ENCODE assay signal across 1 cellular context in the genomic region with DNA sequence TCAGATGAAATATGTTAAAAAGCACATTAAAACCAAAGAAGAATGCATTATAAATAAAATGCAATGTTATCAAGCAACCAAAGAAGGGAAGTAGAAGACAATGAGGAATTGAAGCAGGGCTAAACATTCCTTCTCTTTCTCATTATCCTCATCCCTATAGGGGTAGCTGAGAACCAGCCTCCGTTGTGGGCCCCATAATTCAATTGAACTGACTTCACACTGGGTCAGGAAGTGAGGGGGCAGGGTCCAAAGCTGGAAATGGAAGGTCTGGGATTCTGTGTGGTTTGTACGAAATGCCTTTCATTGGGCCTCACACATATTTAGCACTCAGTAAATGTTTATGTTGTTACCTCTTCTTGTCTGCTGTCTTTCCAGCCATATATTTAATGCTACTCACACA.
TF ChIP-seq lines count a peak whose summit lies in the region.

No MANE protein-coding gene starts in this region.

TF ChIP-seq in GM23338, 12 proteins besides CTCF, POLR2A, EP300 and RAD21 (continued from another document):
- TF ChIP-seq, protein P1, sequence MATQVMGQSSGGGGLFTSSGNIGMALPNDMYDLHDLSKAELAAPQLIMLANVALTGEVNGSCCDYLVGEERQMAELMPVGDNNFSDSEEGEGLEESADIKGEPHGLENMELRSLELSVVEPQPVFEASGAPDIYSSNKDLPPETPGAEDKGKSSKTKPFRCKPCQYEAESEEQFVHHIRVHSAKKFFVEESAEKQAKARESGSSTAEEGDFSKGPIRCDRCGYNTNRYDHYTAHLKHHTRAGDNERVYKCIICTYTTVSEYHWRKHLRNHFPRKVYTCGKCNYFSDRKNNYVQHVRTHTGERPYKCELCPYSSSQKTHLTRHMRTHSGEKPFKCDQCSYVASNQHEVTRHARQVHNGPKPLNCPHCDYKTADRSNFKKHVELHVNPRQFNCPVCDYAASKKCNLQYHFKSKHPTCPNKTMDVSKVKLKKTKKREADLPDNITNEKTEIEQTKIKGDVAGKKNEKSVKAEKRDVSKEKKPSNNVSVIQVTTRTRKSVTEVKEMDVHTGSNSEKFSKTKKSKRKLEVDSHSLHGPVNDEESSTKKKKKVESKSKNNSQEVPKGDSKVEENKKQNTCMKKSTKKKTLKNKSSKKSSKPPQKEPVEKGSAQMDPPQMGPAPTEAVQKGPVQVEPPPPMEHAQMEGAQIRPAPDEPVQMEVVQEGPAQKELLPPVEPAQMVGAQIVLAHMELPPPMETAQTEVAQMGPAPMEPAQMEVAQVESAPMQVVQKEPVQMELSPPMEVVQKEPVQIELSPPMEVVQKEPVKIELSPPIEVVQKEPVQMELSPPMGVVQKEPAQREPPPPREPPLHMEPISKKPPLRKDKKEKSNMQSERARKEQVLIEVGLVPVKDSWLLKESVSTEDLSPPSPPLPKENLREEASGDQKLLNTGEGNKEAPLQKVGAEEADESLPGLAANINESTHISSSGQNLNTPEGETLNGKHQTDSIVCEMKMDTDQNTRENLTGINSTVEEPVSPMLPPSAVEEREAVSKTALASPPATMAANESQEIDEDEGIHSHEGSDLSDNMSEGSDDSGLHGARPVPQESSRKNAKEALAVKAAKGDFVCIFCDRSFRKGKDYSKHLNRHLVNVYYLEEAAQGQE (IDR thresholded peaks at IDR 0.05; ENCODE audit: unreplicated experiment): no peak
- TF ChIP-seq, protein P2, sequence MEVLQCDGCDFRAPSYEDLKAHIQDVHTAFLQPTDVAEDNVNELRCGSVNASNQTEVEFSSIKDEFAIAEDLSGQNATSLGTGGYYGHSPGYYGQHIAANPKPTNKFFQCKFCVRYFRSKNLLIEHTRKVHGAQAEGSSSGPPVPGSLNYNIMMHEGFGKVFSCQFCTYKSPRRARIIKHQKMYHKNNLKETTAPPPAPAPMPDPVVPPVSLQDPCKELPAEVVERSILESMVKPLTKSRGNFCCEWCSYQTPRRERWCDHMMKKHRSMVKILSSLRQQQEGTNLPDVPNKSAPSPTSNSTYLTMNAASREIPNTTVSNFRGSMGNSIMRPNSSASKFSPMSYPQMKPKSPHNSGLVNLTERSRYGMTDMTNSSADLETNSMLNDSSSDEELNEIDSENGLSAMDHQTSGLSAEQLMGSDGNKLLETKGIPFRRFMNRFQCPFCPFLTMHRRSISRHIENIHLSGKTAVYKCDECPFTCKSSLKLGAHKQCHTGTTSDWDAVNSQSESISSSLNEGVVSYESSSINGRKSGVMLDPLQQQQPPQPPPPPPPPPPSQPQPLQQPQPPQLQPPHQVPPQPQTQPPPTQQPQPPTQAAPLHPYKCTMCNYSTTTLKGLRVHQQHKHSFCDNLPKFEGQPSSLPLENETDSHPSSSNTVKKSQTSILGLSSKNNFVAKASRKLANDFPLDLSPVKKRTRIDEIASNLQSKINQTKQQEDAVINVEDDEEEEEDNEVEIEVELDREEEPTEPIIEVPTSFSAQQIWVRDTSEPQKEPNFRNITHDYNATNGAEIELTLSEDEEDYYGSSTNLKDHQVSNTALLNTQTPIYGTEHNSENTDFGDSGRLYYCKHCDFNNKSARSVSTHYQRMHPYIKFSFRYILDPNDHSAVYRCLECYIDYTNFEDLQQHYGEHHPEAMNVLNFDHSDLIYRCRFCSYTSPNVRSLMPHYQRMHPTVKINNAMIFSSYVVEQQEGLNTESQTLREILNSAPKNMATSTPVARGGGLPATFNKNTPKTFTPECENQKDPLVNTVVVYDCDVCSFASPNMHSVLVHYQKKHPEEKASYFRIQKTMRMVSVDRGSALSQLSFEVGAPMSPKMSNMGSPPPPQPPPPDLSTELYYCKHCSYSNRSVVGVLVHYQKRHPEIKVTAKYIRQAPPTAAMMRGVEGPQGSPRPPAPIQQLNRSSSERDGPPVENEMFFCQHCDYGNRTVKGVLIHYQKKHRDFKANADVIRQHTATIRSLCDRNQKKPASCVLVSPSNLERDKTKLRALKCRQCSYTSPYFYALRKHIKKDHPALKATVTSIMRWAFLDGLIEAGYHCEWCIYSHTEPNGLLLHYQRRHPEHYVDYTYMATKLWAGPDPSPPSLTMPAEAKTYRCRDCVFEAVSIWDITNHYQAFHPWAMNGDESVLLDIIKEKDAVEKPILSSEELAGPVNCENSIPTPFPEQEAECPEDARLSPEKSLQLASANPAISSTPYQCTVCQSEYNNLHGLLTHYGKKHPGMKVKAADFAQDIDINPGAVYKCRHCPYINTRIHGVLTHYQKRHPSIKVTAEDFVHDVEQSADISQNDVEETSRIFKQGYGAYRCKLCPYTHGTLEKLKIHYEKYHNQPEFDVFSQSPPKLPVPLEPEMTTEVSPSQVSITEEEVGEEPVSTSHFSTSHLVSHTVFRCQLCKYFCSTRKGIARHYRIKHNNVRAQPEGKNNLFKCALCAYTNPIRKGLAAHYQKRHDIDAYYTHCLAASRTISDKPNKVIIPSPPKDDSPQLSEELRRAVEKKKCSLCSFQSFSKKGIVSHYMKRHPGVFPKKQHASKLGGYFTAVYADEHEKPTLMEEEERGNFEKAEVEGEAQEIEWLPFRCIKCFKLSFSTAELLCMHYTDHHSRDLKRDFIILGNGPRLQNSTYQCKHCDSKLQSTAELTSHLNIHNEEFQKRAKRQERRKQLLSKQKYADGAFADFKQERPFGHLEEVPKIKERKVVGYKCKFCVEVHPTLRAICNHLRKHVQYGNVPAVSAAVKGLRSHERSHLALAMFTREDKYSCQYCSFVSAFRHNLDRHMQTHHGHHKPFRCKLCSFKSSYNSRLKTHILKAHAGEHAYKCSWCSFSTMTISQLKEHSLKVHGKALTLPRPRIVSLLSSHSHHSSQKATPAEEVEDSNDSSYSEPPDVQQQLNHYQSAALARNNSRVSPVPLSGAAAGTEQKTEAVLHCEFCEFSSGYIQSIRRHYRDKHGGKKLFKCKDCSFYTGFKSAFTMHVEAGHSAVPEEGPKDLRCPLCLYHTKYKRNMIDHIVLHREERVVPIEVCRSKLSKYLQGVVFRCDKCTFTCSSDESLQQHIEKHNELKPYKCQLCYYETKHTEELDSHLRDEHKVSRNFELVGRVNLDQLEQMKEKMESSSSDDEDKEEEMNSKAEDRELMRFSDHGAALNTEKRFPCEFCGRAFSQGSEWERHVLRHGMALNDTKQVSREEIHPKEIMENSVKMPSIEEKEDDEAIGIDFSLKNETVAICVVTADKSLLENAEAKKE (CRISPR knock-in tag; IDR thresholded peaks at IDR 0.05): no peak
- TF ChIP-seq NANOG (IDR thresholded peaks at IDR 0.05; ENCODE audit: borderline replicate concordance) (no peak), ZNF331 (CRISPR knock-in tag; IDR thresholded peaks at IDR 0.05; ENCODE audit: low read depth) (no peak), STAT1 (IDR thresholded peaks at IDR 0.05; ENCODE audit: unreplicated experiment) (no peak), EZH2 (IDR thresholded peaks at IDR 0.05; ENCODE audit: low read depth, unreplicated experiment) (no peak), EZH2phosphoT487 (IDR thresholded peaks at IDR 0.05; ENCODE audit: unreplicated experiment) (no peak)
- TF ChIP-seq, protein P3, sequence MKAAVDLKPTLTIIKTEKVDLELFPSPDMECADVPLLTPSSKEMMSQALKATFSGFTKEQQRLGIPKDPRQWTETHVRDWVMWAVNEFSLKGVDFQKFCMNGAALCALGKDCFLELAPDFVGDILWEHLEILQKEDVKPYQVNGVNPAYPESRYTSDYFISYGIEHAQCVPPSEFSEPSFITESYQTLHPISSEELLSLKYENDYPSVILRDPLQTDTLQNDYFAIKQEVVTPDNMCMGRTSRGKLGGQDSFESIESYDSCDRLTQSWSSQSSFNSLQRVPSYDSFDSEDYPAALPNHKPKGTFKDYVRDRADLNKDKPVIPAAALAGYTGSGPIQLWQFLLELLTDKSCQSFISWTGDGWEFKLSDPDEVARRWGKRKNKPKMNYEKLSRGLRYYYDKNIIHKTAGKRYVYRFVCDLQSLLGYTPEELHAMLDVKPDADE (IDR thresholded peaks at IDR 0.05): no peak
